Comparison of ENCODE assay signal across 23 cellular contexts in the genomic region with DNA sequence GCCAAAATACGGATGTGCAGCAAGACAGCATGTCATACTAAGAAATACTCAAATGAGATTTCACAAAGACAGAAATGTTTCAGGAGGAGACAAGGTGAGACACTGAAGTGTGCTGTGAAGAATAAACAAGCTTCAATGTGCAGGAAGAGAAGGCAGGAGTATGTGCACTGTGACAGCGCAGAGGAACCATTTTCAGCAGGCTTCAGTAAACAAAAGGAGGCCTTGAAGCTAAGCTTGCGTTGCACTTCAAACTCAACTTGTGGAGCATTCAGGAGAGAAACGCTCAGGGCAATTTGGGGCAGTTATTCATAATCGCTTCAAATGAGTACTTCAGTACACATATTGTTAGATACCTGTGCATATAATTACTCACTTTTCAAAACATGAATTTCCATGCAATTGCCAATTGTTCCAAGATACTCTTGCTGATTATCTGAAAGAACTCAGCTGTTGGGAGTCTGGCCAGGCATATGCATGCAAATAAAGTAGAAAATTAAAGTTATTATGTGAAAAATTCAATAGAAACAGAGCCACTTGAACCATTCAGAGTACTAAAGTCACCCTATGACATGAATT.
"Had no signal": no experiment of that assay in that cellular context is flagged by ENCODE, and none has a peak within 500 bp of the region (broad histone marks: within the 10 kb centered on the region; RNA-seq: fewer than 3 reads in every experiment).

No MANE protein-coding gene starts in this region.

- H3K27me3 ChIP-seq: breast epithelium, neutrophil, suprapubic skin, tibial nerve had no signal

- H3K4me1 ChIP-seq: breast epithelium, prostate gland, suprapubic skin, tibial nerve had no signal

- H3K4me3 ChIP-seq: breast epithelium, prostate gland, smooth muscle cell, suprapubic skin, tibial nerve had no signal

- H3K36me3 ChIP-seq: breast epithelium, neutrophil, prostate gland, suprapubic skin, tibial nerve had no signal

- DNase-seq: activated CD4-positive, alpha-beta T cell treated with anti-CD3 and anti-CD28 coated beads for 4 hours; activated CD4-positive, alpha-beta T cell treated with anti-CD3 and anti-CD28 coated beads, Interleukin-2, amount 50 U/mL, for 4 hours; activated naive CD4-positive, alpha-beta T cell; activated T-cell treated with anti-CD3 and anti-CD28 coated beads for 4 hours; activated T-cell treated with anti-CD3 and anti-CD28 coated beads, Interleukin-2, amount 50 U/mL, for 72 hours; central memory CD4-positive, alpha-beta T cell; endodermal cell; foreskin fibroblast; hippocampal formation; left cardiac atrium; mammary epithelial cell; stimulated activated CD4-positive, alpha-beta T cell treated with anti-CD3 and anti-CD28 coated beads, Interleukin-15, amount 100 ng/mL, for 24 hours; stimulated activated CD4-positive, alpha-beta T cell treated with anti-CD3 and anti-CD28 coated beads, Interleukin-2, amount 100 ng/mL, for 24 hours; stimulated activated naive B cell treated with anti-CD40 and anti-IgM and Interleukin-4, amounts not matched to agents 10 μg/mL and 1 μg/mL and 100 μg/mL, for 72 hours had no signal

- H3K27ac ChIP-seq: breast epithelium, neutrophil, prostate gland, suprapubic skin, tibial nerve, VCaP had no signal

- H3K9me3 ChIP-seq: breast epithelium, neutrophil, prostate gland, suprapubic skin, tibial nerve had no signal

- ATAC-seq: activated naive CD4-positive, alpha-beta T cell treated with anti-CD3 and anti-CD28 coated beads, Interleukin-2, amount 50 U/mL, for 72 hours; activated T-cell treated with anti-CD3 and anti-CD28 coated beads, Interleukin-2, amount 50 U/mL, for 72 hours; esophagus mucosa; left cardiac atrium; stimulated activated naive B cell treated with anti-CD40 and anti-IgM and Interleukin-4, amounts not matched to agents 10 μg/mL and 1 μg/mL and 100 μg/mL, for 72 hours had no signal
